In the genomic region with DNA sequence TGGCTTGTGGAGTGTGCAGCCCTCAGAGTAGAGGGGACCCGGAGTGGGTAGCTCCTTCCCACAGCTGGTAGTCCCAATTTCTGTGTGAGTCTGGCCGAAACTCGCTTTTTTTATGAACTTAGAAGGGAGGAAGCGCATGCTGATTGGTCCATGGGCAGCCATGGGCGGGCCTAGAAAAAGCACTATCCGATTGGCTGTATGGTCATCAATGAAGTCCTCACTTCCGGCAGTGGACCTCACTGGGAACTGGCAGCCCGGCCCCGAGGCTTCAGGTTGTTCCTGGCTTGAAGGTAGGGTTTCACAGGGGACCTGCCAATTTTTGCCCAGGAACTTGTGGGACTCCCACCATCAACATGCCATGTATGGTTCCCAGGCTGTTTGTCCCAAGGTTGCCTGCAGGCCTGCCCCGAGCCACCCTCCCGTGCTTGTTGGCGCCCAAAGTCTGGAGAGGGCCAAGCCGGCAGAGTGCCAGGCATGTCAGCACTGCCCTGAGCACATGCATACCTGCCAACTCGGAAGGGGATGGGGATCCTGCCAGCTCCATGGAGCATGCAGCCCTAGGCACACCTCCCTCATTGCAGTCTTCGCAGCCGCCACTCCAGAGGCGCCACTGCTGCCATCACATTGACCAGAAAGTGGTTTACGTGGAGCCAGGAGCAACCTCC, we compare ENCODE assay signal across 26 cellular contexts.
"Had no signal": no experiment of that assay in that cellular context is flagged by ENCODE, and none has a peak within 500 bp of the region (broad histone marks: within the 10 kb centered on the region; RNA-seq: fewer than 3 reads in every experiment).

No MANE protein-coding gene starts in this region.

- H3K9me3 ChIP-seq: colonic mucosa, spleen, vagina had no signal

- H3K4me3 Mint-ChIP-seq: activated CD4-positive, alpha-beta T cell treated with anti-CD3 and anti-CD28 coated beads, Interleukin-2, amount 10 ng/mL, durations not matched to agents 7 days and 5 days; activated T-cell treated with anti-CD3 and anti-CD28 coated beads, Interleukin-2, amount 50 U/mL, for 24 hours; activated T-helper 17 cell treated with anti-CD3 and anti-CD28 coated beads, Interleukin-2, amount 50 U/mL, for 72 hours; brain; effector memory CD8-positive, alpha-beta T cell; naive B cell; neural crest cell; stimulated activated naive CD8-positive, alpha-beta T cell treated with anti-CD3 and anti-CD28 coated beads, Interleukin-15, amount 100 ng/mL, for 72 hours; T-cell; T-helper 2 cell treated with Interferon-gamma antibody and Interleukin-4, amounts not matched to agents 5 μg/mL and 100 μg/mL, for 36 hours had no signal

- DNase-seq: activated CD4-positive, alpha-beta T cell treated with anti-CD3 and anti-CD28 coated beads, Interleukin-2, amount 10 ng/mL, durations not matched to agents 7 days and 5 days; activated CD4-positive, CD25-positive, alpha-beta regulatory T cell treated with anti-CD3 and anti-CD28 coated beads, Interleukin-2, amount 50 U/mL, for 72 hours; activated CD8-positive, alpha-beta memory T cell treated with anti-CD3 and anti-CD28 coated beads for 24 hours; activated CD8-positive, alpha-beta memory T cell treated with anti-CD3 and anti-CD28 coated beads, Interleukin-2, amount 50 U/mL, for 4 hours; activated T-cell treated with anti-CD3 and anti-CD28 coated beads, Interleukin-2, amount 50 U/mL, for 24 hours; colonic mucosa; effector memory CD8-positive, alpha-beta T cell; foreskin melanocyte; glutamatergic neuron; left colon; naive B cell; retina; spleen; stimulated activated naive CD8-positive, alpha-beta T cell treated with anti-CD3 and anti-CD28 coated beads, Interleukin-15, amount 100 ng/mL, for 72 hours; T-cell; trophoblast cell; WERI-Rb-1 had no signal

- H3K27ac ChIP-seq: colonic mucosa, dorsolateral prefrontal cortex, spleen, vagina, WERI-Rb-1 had no signal

- H3K27me3 Mint-ChIP-seq: activated CD4-positive, alpha-beta T cell treated with anti-CD3 and anti-CD28 coated beads, Interleukin-2, amount 10 ng/mL, durations not matched to agents 7 days and 5 days; activated T-cell treated with anti-CD3 and anti-CD28 coated beads, Interleukin-2, amount 50 U/mL, for 24 hours; activated T-helper 17 cell treated with anti-CD3 and anti-CD28 coated beads, Interleukin-2, amount 50 U/mL, for 72 hours; brain; effector memory CD8-positive, alpha-beta T cell; naive B cell; stimulated activated naive CD8-positive, alpha-beta T cell treated with anti-CD3 and anti-CD28 coated beads, Interleukin-15, amount 100 ng/mL, for 72 hours; T-cell had no signal

- H3K4me1 Mint-ChIP-seq: activated CD4-positive, alpha-beta T cell treated with anti-CD3 and anti-CD28 coated beads, Interleukin-2, amount 10 ng/mL, durations not matched to agents 7 days and 5 days; activated T-helper 17 cell treated with anti-CD3 and anti-CD28 coated beads, Interleukin-2, amount 50 U/mL, for 72 hours had no signal

- H3K27me3 ChIP-seq: colonic mucosa, dorsolateral prefrontal cortex, spleen, vagina had no signal

- H3K4me3 ChIP-seq: colonic mucosa, dorsolateral prefrontal cortex, lung, spleen, vagina had no signal

- ATAC-seq: activated naive CD4-positive, alpha-beta T cell treated with anti-CD3 and anti-CD28 coated beads, Interleukin-2, amount 50 U/mL, for 72 hours; activated T-helper 17 cell treated with anti-CD3 and anti-CD28 coated beads, Interleukin-2, amount 50 U/mL, for 72 hours; effector memory CD8-positive, alpha-beta T cell; esophagus mucosa; left colon; stimulated activated naive CD8-positive, alpha-beta T cell treated with anti-CD3 and anti-CD28 coated beads, Interleukin-15, amount 100 ng/mL, for 72 hours; T-cell had no signal

- H3K27ac Mint-ChIP-seq: activated CD4-positive, alpha-beta T cell treated with anti-CD3 and anti-CD28 coated beads, Interleukin-2, amount 10 ng/mL, durations not matched to agents 7 days and 5 days; activated naive CD4-positive, alpha-beta T cell treated with anti-CD3 and anti-CD28 coated beads, Interleukin-2, amount 50 U/mL, for 72 hours; activated T-cell treated with anti-CD3 and anti-CD28 coated beads, Interleukin-2, amount 50 U/mL, for 24 hours; activated T-helper 17 cell treated with anti-CD3 and anti-CD28 coated beads, Interleukin-2, amount 50 U/mL, for 72 hours; brain; stimulated activated naive CD8-positive, alpha-beta T cell treated with anti-CD3 and anti-CD28 coated beads, Interleukin-15, amount 100 ng/mL, for 72 hours; T-cell; T-helper 2 cell treated with Interferon-gamma antibody and Interleukin-4, amounts not matched to agents 5 μg/mL and 100 μg/mL, for 36 hours had no signal

- H3K9me3 Mint-ChIP-seq: activated CD4-positive, alpha-beta T cell treated with anti-CD3 and anti-CD28 coated beads, Interleukin-2, amount 10 ng/mL, durations not matched to agents 7 days and 5 days; activated naive CD4-positive, alpha-beta T cell treated with anti-CD3 and anti-CD28 coated beads, Interleukin-2, amount 50 U/mL, for 72 hours; activated T-cell treated with anti-CD3 and anti-CD28 coated beads, Interleukin-2, amount 50 U/mL, for 24 hours; activated T-helper 17 cell treated with anti-CD3 and anti-CD28 coated beads, Interleukin-2, amount 50 U/mL, for 72 hours; brain; effector memory CD8-positive, alpha-beta T cell; neural crest cell; stimulated activated naive CD8-positive, alpha-beta T cell treated with anti-CD3 and anti-CD28 coated beads, Interleukin-15, amount 100 ng/mL, for 72 hours; T-cell; T-helper 2 cell treated with Interferon-gamma antibody and Interleukin-4, amounts not matched to agents 5 μg/mL and 100 μg/mL, for 36 hours had no signal

- H3K36me3 ChIP-seq: colonic mucosa had no signal

- H3K4me1 ChIP-seq: colonic mucosa had no signal
